In genomic region chr9:37988602-37989001, GRCh38 we compare ENCODE assay signal across 2 cellular contexts.
TF ChIP-seq lines count a peak whose summit lies in the region.

No MANE protein-coding gene starts in this region.

TF ChIP-seq in GM12878, 131 proteins besides CTCF, POLR2A, EP300 and RAD21:
- TF ChIP-seq, protein P1, sequence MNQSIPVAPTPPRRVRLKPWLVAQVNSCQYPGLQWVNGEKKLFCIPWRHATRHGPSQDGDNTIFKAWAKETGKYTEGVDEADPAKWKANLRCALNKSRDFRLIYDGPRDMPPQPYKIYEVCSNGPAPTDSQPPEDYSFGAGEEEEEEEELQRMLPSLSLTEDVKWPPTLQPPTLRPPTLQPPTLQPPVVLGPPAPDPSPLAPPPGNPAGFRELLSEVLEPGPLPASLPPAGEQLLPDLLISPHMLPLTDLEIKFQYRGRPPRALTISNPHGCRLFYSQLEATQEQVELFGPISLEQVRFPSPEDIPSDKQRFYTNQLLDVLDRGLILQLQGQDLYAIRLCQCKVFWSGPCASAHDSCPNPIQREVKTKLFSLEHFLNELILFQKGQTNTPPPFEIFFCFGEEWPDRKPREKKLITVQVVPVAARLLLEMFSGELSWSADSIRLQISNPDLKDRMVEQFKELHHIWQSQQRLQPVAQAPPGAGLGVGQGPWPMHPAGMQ (IDR thresholded peaks at IDR 0.05; ENCODE audit: borderline replicate concordance): no peak
- 0 out of 2 replicates have a peak, but pooled peaks have one; percentile 36 for TF ChIP-seq ZNF217 (IDR thresholded peaks at IDR 0.05)

TF ChIP-seq in SK-N-SH, 30 proteins besides CTCF, POLR2A, EP300 and RAD21 (continued from another document):
- TF ChIP-seq RXRA (IDR thresholded peaks at IDR 0.05; ENCODE audit: borderline replicate concordance, low read depth): no peak
- TF ChIP-seq TCF12 (IDR thresholded peaks at IDR 0.05): no peak
- TF ChIP-seq FOSL2 (IDR thresholded peaks at IDR 0.05; ENCODE audit: borderline replicate concordance, low read depth): no peak
- no peak for TF ChIP-seq YY1 (IDR thresholded peaks at IDR 0.05; ENCODE audit: low read depth)
- TF ChIP-seq IRF3 (IDR thresholded peaks at IDR 0.05; ENCODE audit: low read depth, low read length): no peak
- TF ChIP-seq NFIC (IDR thresholded peaks at IDR 0.05; ENCODE audit: borderline replicate concordance): no peak
- no peak for TF ChIP-seq FOXM1 (IDR thresholded peaks at IDR 0.05; ENCODE audit: low read depth)
- no peak for TF ChIP-seq REST (IDR thresholded peaks at IDR 0.05; ENCODE audit: low read depth, low read length)
- TF ChIP-seq CHD2 (IDR thresholded peaks at IDR 0.05; ENCODE audit: low read length, partially characterized antibody): no peak
- TF ChIP-seq, protein P2, sequence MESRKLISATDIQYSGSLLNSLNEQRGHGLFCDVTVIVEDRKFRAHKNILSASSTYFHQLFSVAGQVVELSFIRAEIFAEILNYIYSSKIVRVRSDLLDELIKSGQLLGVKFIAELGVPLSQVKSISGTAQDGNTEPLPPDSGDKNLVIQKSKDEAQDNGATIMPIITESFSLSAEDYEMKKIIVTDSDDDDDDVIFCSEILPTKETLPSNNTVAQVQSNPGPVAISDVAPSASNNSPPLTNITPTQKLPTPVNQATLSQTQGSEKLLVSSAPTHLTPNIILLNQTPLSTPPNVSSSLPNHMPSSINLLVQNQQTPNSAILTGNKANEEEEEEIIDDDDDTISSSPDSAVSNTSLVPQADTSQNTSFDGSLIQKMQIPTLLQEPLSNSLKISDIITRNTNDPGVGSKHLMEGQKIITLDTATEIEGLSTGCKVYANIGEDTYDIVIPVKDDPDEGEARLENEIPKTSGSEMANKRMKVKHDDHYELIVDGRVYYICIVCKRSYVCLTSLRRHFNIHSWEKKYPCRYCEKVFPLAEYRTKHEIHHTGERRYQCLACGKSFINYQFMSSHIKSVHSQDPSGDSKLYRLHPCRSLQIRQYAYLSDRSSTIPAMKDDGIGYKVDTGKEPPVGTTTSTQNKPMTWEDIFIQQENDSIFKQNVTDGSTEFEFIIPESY (IDR thresholded peaks at IDR 0.05; ENCODE audit: borderline replicate concordance, low read depth): no peak
- TF ChIP-seq NRF1 (IDR thresholded peaks at IDR 0.05; ENCODE audit: low read depth, low read length): no peak
- TF ChIP-seq RCOR1 (IDR thresholded peaks at IDR 0.05; ENCODE audit: low read length): no peak
